2 cellular contexts compared by ENCODE assay signal in the genomic region with DNA sequence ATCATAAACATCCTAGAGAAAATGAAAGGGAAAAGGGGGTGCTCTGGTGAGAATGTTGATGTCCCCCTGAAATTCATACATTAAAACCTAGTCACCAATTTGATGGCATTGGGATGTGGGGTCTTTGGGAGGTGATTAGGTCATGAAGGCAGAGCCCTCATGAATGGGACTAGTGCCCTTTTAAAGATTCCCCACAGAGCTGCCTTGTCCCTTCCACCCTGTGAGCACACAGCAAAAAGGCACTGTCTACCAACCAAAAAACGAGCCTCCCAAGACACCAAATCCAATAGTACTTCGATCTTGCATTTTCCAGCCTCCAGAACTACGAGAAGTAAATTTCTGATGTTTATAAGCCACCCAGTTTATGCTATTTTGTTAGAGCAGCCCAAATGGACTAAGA.
TF ChIP-seq lines count a peak whose summit lies in the region.

No MANE protein-coding gene starts in this region.

TF ChIP-seq in GM23338, 12 proteins besides CTCF, POLR2A, EP300 and RAD21:
- TF ChIP-seq ZNF331 (CRISPR knock-in tag; IDR thresholded peaks at IDR 0.05; ENCODE audit: low read depth) (no peak), JUNB (IDR thresholded peaks at IDR 0.05; ENCODE audit: unreplicated experiment) (no peak), CREB1 (CRISPR knock-in tag; IDR thresholded peaks at IDR 0.05; ENCODE audit: low read depth) (no peak), EZH2phosphoT487 (IDR thresholded peaks at IDR 0.05; ENCODE audit: unreplicated experiment) (no peak)
- TF ChIP-seq, protein P1, sequence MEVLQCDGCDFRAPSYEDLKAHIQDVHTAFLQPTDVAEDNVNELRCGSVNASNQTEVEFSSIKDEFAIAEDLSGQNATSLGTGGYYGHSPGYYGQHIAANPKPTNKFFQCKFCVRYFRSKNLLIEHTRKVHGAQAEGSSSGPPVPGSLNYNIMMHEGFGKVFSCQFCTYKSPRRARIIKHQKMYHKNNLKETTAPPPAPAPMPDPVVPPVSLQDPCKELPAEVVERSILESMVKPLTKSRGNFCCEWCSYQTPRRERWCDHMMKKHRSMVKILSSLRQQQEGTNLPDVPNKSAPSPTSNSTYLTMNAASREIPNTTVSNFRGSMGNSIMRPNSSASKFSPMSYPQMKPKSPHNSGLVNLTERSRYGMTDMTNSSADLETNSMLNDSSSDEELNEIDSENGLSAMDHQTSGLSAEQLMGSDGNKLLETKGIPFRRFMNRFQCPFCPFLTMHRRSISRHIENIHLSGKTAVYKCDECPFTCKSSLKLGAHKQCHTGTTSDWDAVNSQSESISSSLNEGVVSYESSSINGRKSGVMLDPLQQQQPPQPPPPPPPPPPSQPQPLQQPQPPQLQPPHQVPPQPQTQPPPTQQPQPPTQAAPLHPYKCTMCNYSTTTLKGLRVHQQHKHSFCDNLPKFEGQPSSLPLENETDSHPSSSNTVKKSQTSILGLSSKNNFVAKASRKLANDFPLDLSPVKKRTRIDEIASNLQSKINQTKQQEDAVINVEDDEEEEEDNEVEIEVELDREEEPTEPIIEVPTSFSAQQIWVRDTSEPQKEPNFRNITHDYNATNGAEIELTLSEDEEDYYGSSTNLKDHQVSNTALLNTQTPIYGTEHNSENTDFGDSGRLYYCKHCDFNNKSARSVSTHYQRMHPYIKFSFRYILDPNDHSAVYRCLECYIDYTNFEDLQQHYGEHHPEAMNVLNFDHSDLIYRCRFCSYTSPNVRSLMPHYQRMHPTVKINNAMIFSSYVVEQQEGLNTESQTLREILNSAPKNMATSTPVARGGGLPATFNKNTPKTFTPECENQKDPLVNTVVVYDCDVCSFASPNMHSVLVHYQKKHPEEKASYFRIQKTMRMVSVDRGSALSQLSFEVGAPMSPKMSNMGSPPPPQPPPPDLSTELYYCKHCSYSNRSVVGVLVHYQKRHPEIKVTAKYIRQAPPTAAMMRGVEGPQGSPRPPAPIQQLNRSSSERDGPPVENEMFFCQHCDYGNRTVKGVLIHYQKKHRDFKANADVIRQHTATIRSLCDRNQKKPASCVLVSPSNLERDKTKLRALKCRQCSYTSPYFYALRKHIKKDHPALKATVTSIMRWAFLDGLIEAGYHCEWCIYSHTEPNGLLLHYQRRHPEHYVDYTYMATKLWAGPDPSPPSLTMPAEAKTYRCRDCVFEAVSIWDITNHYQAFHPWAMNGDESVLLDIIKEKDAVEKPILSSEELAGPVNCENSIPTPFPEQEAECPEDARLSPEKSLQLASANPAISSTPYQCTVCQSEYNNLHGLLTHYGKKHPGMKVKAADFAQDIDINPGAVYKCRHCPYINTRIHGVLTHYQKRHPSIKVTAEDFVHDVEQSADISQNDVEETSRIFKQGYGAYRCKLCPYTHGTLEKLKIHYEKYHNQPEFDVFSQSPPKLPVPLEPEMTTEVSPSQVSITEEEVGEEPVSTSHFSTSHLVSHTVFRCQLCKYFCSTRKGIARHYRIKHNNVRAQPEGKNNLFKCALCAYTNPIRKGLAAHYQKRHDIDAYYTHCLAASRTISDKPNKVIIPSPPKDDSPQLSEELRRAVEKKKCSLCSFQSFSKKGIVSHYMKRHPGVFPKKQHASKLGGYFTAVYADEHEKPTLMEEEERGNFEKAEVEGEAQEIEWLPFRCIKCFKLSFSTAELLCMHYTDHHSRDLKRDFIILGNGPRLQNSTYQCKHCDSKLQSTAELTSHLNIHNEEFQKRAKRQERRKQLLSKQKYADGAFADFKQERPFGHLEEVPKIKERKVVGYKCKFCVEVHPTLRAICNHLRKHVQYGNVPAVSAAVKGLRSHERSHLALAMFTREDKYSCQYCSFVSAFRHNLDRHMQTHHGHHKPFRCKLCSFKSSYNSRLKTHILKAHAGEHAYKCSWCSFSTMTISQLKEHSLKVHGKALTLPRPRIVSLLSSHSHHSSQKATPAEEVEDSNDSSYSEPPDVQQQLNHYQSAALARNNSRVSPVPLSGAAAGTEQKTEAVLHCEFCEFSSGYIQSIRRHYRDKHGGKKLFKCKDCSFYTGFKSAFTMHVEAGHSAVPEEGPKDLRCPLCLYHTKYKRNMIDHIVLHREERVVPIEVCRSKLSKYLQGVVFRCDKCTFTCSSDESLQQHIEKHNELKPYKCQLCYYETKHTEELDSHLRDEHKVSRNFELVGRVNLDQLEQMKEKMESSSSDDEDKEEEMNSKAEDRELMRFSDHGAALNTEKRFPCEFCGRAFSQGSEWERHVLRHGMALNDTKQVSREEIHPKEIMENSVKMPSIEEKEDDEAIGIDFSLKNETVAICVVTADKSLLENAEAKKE (CRISPR knock-in tag; IDR thresholded peaks at IDR 0.05), result no peak

TF ChIP-seq in WTC11, 78 proteins besides CTCF, POLR2A, EP300 and RAD21:
- TF ChIP-seq JAZF1 (CRISPR knock-in tag; IDR thresholded peaks at IDR 0.05) (no peak), GTF2I (CRISPR knock-in tag; conservative IDR thresholded peaks at IDR 0.05) (no peak), MXD4 (CRISPR knock-in tag; IDR thresholded peaks at IDR 0.05; ENCODE audit: borderline replicate concordance) (no peak), SMAD3 (CRISPR knock-in tag; IDR thresholded peaks at IDR 0.05; ENCODE audit: borderline replicate concordance) (no peak), ZNF263 (CRISPR knock-in tag; IDR thresholded peaks at IDR 0.05; ENCODE audit: low read depth) (no peak), RELA (CRISPR knock-in tag; IDR thresholded peaks at IDR 0.05; ENCODE audit: borderline replicate concordance) (no peak)
- TF ChIP-seq, protein P2, sequence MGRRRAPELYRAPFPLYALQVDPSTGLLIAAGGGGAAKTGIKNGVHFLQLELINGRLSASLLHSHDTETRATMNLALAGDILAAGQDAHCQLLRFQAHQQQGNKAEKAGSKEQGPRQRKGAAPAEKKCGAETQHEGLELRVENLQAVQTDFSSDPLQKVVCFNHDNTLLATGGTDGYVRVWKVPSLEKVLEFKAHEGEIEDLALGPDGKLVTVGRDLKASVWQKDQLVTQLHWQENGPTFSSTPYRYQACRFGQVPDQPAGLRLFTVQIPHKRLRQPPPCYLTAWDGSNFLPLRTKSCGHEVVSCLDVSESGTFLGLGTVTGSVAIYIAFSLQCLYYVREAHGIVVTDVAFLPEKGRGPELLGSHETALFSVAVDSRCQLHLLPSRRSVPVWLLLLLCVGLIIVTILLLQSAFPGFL (CRISPR knock-in tag; IDR thresholded peaks at IDR 0.05; ENCODE audit: borderline replicate concordance), result no peak
- TF ChIP-seq, protein P3, sequence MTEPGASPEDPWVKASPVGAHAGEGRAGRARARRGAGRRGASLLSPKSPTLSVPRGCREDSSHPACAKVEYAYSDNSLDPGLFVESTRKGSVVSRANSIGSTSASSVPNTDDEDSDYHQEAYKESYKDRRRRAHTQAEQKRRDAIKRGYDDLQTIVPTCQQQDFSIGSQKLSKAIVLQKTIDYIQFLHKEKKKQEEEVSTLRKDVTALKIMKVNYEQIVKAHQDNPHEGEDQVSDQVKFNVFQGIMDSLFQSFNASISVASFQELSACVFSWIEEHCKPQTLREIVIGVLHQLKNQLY (CRISPR knock-in tag; IDR thresholded peaks at IDR 0.05), result no peak
- TF ChIP-seq, protein P4, sequence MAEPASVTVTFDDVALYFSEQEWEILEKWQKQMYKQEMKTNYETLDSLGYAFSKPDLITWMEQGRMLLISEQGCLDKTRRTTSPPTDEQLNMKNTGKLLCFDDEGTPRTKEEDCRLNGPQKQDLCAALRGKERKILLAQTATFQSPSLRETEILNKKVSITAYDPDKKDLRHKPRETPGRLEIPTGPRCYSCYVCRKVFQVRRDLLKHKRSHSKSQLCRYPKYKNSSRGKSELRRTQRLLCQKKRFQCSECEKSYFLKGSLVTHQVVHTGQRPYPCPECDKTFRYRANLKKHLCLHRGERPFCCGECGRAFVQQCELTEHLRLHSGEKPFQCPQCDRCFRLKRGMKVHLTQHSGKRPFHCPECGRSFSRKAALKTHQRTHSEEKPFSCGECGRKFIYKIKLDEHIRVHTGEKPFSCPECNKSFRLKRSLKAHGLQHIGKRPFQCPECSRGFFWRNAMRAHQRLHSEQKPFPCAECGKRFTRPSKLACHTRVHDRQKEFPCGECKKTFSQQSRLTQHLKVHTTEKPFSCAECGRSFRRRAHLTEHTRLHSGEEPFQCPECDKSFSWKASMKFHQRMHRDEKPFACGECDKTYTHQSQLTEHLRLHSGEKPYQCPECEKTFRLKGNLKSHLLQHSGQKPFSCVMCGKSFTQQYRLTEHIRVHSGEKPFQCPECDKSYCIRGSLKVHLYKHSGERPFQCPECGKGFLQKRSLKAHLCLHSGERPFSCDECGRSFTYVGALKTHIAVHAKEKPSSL (CRISPR knock-in tag; conservative IDR thresholded peaks at IDR 0.05), result no peak
- TF ChIP-seq, protein P5, sequence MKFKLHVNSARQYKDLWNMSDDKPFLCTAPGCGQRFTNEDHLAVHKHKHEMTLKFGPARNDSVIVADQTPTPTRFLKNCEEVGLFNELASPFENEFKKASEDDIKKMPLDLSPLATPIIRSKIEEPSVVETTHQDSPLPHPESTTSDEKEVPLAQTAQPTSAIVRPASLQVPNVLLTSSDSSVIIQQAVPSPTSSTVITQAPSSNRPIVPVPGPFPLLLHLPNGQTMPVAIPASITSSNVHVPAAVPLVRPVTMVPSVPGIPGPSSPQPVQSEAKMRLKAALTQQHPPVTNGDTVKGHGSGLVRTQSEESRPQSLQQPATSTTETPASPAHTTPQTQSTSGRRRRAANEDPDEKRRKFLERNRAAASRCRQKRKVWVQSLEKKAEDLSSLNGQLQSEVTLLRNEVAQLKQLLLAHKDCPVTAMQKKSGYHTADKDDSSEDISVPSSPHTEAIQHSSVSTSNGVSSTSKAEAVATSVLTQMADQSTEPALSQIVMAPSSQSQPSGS (CRISPR knock-in tag; IDR thresholded peaks at IDR 0.05; ENCODE audit: borderline replicate concordance, low read depth), result no peak
